14 cellular contexts compared by ENCODE assay signal in genomic region chr2:69931832-69932595, GRCh38. TPM values are rescaled to one million over a fixed set of nuclear protein-coding genes. Genes with fewer than 3 reads are reported as not detected.
DNase-seq lines count a peak whose midpoint lies in the region; ATAC-seq, FAIRE-seq and TF ChIP-seq lines count a peak whose summit lies in the region.
"Had no signal": no experiment of that assay in that cellular context is flagged by ENCODE, and none has a peak within 500 bp of the region (broad histone marks: within the 10 kb centered on the region; RNA-seq: fewer than 3 reads in every experiment).

No MANE protein-coding gene starts in this region.

- no peak overlapping the region for H2BK12ac ChIP-seq in H1 (ENCODE audit: low read depth, low read length)

- no peak overlapping the region for H4K5ac ChIP-seq in H1 (ENCODE audit: insufficient read length, low read depth, low read length)

- TF ChIP-seq RAD21 in H1 (IDR thresholded peaks at IDR 0.05 in 1 of 2, conservative IDR thresholded peaks at IDR 0.05 in 1 of 2; ENCODE audit: low read depth in 2 of 2, low read length in 2 of 2), result no peak; a peak in 1 of 4 replicates

- no peaks in the 10 kb centered on the region for H3K27me3 ChIP-seq in H1 (replicated peaks in 1 of 4; ENCODE audit: control insufficient read depth in 3 of 4, extremely low read depth in 1 of 4, insufficient read depth in 3 of 4, low read length in 3 of 4)
- H3K27me3 ChIP-seq: suprapubic skin had no signal

- H3K27ac ChIP-seq in RWPE1 (peak overlapping the region; percentile 21; the same call in 1 of the 2 replicates), H1 (ENCODE audit: low read depth, low read length) (no peak overlapping the region)
- H3K27ac ChIP-seq: SK-N-MC, suprapubic skin had no signal

- H3K9me3 ChIP-seq in H1 (ENCODE audit: insufficient read depth in 2 of 2, low read depth in 1 of 2, low read length in 1 of 2), result no peaks in the 10 kb centered on the region
- H3K9me3 ChIP-seq: suprapubic skin had no signal

- H4K20me1 ChIP-seq in H1 (replicated peaks in 1 of 2; ENCODE audit: control insufficient read depth in 1 of 2, insufficient read depth in 2 of 2, low read length in 2 of 2), result no peaks in the 10 kb centered on the region

- no peaks in the 10 kb centered on the region for H3K27me3 Mint-ChIP-seq in activated CD4-positive, alpha-beta T cell treated with anti-CD3 and anti-CD28 coated beads, Interleukin-2, amount 10 ng/mL, durations not matched to agents 24 days and 14 days
- H3K27me3 Mint-ChIP-seq in stimulated activated naive B cell treated with anti-CD40 and anti-IgM and Interleukin-4, amounts not matched to agents 10 μg/mL and 1 μg/mL and 100 μg/mL, for 72 hours, result no peaks in the 10 kb centered on the region

- H2AFZ ChIP-seq in H1 (ENCODE audit: low read length), result no peak overlapping the region

- H3K79me2 ChIP-seq in H1 (ENCODE audit: control insufficient read depth in 1 of 2, insufficient read depth in 2 of 2, low read length in 2 of 2), result no peaks in the 10 kb centered on the region

- no peak overlapping the region for H2BK15ac ChIP-seq in H1 (ENCODE audit: low read length)

- H3K4me2 ChIP-seq in H1 (ENCODE audit: insufficient read depth in 1 of 2, low read depth in 2 of 2, low read length in 2 of 2), result no peak overlapping the region

- no peak overlapping the region for H2AK5ac ChIP-seq in H1 (ENCODE audit: low read depth, low read length)

- H3K23ac ChIP-seq in H1 (ENCODE audit: insufficient read length), result no peak overlapping the region

- no peaks in the 10 kb centered on the region for H3K9me3 Mint-ChIP-seq in activated CD4-positive, alpha-beta T cell treated with anti-CD3 and anti-CD28 coated beads, Interleukin-2, amount 10 ng/mL, durations not matched to agents 24 days and 14 days
- no peaks in the 10 kb centered on the region for H3K9me3 Mint-ChIP-seq in stimulated activated naive B cell treated with anti-CD40 and anti-IgM and Interleukin-4, amounts not matched to agents 10 μg/mL and 1 μg/mL and 100 μg/mL, for 72 hours
- H3K9me3 Mint-ChIP-seq: mesothelial cell of epicardium had no signal

- H3K79me1 ChIP-seq in H1 (ENCODE audit: low read depth, low read length), result no peaks in the 10 kb centered on the region

- POLR2A ChIA-PET in RWPE1 (lab: Yijun Ruan, JAX; ENCODE audit: low non-redundant PET), result no interaction called here
- POLR2A ChIA-PET in H1 (lab: Charles Lee; ENCODE audit: partially characterized antibody), result interaction anchor here (0.7 kb wide), 1 partner anchor 108 kb away, joined by 3 read pairs; no protein-coding TSS in a partner anchor

- CTCF ChIA-PET in RWPE1 (lab: Yijun Ruan, JAX), result no interaction called here
- CTCF ChIA-PET in H1 (lab: Charles Lee; ENCODE audit: partially characterized antibody), result interaction anchor here (1.1 to 2.8 kb wide), 3 partner anchors 10 to 139 kb away, joined by 4 to 11 read pairs (median 4); no protein-coding TSS in a partner anchor

- H3K56ac ChIP-seq in H1 (replicated peaks; ENCODE audit: insufficient read length, low read depth, low read length), result no peak overlapping the region

- H3K4me1 ChIP-seq in H1 (replicated peaks in 1 of 4; ENCODE audit: control insufficient read depth in 3 of 4, insufficient read depth in 4 of 4, low read length in 3 of 4), result peaks cover 0 to 4% (median 3%) of the 10 kb centered on the region in 4 experiments; a peak in 3 of 7 replicates

- H3K18ac ChIP-seq in H1 (ENCODE audit: extremely low read depth, low read length), result no peak overlapping the region

- no peak overlapping the region for H3K14ac ChIP-seq in H1 (ENCODE audit: insufficient read length)

- H3K4me3 ChIP-seq in H1 (ENCODE audit: extremely low read depth in 1 of 4, insufficient read depth in 2 of 4, low read depth in 3 of 4, low read length in 4 of 4), result no peak overlapping the region
- H3K4me3 ChIP-seq: SK-N-MC, suprapubic skin had no signal

- ATAC-seq in stimulated activated naive B cell treated with anti-CD40 and anti-IgM and Interleukin-4, amounts not matched to agents 10 μg/mL and 1 μg/mL and 100 μg/mL, for 72 hours (replicated peaks), result no peak
- ATAC-seq in HG02571 (IDR thresholded peaks at IDR 0.05; ENCODE audit: unreplicated experiment) (no peak), GM19324 (IDR thresholded peaks at IDR 0.05; ENCODE audit: low FRiP score, unreplicated experiment) (no peak)

- no peak for TF ChIP-seq POLR2A in H1 (IDR thresholded peaks at IDR 0.05; ENCODE audit: control extremely low read depth in 1 of 2, low read depth in 2 of 2, low read length in 2 of 2)

- H4K8ac ChIP-seq in H1 (ENCODE audit: extremely low read depth, insufficient read depth, low read length), result no peak overlapping the region

- DNase-seq in activated CD4-positive, alpha-beta T cell treated with anti-CD3 and anti-CD28 coated beads, Interleukin-2, amount 10 ng/mL, durations not matched to agents 24 days and 14 days, result no peak
- DNase-seq in activated CD4-positive, alpha-beta T cell treated with anti-CD3 and anti-CD28 coated beads, Interleukin-2, amount 50 U/mL, for 1 hour, result no peak
- no peak for DNase-seq in RWPE1 (ENCODE audit: low spot score)
- no peak for DNase-seq in H1 (ENCODE audit: low read depth in 1 of 2, low spot score in 2 of 2)
- DNase-seq in stimulated activated naive B cell treated with anti-CD40 and anti-IgM and Interleukin-4, amounts not matched to agents 10 μg/mL and 1 μg/mL and 100 μg/mL, for 72 hours, result no peak
- DNase-seq in NCI-H226, result no peak
- DNase-seq: ACHN; activated CD4-positive, alpha-beta T cell treated with anti-CD3 and anti-CD28 coated beads, Interleukin-2, amount 50 U/mL, for 4 hours; NCI-H526 treated with DMSO at 0.1 percent for 48 hours had no signal

- WGBS in H1 (ENCODE audit: extremely low coverage in 1 of 2, insufficient coverage in 1 of 2, insufficient read length in 1 of 2, insufficient replicate concordance in 2 of 2, low coverage in 1 of 2, low lambda C conversion rate in 2 of 2, missing lambda C conversion rate in 1 of 2), 2 experiments, result 89% methylated on average over 7 of the region's 7 CpGs; no CpG with 5 or more reads in 1 of the 2 experiments

- TF ChIP-seq CTCF in RWPE1 (conservative IDR thresholded peaks at IDR 0.05; ENCODE audit: low read depth) (no peak), H1 (IDR thresholded peaks at IDR 0.05; ENCODE audit: control extremely low read depth in 1 of 3, insufficient read depth in 1 of 3, low read depth in 1 of 3, low read length in 3 of 3) (no peak)

- peaks cover 51% of the 10 kb centered on the region for H3K36me3 Mint-ChIP-seq in activated CD4-positive, alpha-beta T cell treated with anti-CD3 and anti-CD28 coated beads, Interleukin-2, amount 10 ng/mL, durations not matched to agents 24 days and 14 days (ENCODE audit: low read depth)
- H3K36me3 Mint-ChIP-seq in stimulated activated naive B cell treated with anti-CD40 and anti-IgM and Interleukin-4, amounts not matched to agents 10 μg/mL and 1 μg/mL and 100 μg/mL, for 72 hours, result peaks cover 28 to 40% of the 10 kb centered on the region in 2 donors

- H2BK120ac ChIP-seq in H1 (replicated peaks; ENCODE audit: low read depth, low read length), result no peak overlapping the region

- H3K9ac ChIP-seq in H1 (replicated peaks in 1 of 4; ENCODE audit: extremely low read depth in 1 of 4, low read depth in 3 of 4, low read length in 3 of 4), result no peak overlapping the region

- peaks cover 30% of the 10 kb centered on the region for H3K4me1 Mint-ChIP-seq in activated CD4-positive, alpha-beta T cell treated with anti-CD3 and anti-CD28 coated beads, Interleukin-2, amount 10 ng/mL, durations not matched to agents 24 days and 14 days
- peaks cover 16 to 29% of the 10 kb centered on the region in 2 donors for H3K4me1 Mint-ChIP-seq in stimulated activated naive B cell treated with anti-CD40 and anti-IgM and Interleukin-4, amounts not matched to agents 10 μg/mL and 1 μg/mL and 100 μg/mL, for 72 hours

- intact Hi-C loops in activated CD4-positive, alpha-beta T cell treated with anti-CD3 and anti-CD28 coated beads, Interleukin-2, amount 10 ng/mL, durations not matched to agents 24 days and 14 days (cut with micrococcal nuclease), result loop anchor here (2.0 kb wide), 1 partner anchor 17 kb away; the partner anchor contains the start of gene MXD1

- no peak for FAIRE-seq in H1 (lab: Jason Lieb, UNC)

- no peak overlapping the region for H2BK5ac ChIP-seq in H1 (ENCODE audit: low read depth, low read length)

- no peak for TF ChIP-seq EP300 in H1 (IDR thresholded peaks at IDR 0.05; ENCODE audit: borderline replicate concordance in 1 of 2, low read depth in 2 of 2, low read length in 2 of 2)

- no peaks in the 10 kb centered on the region for H3K23me2 ChIP-seq in H1 (ENCODE audit: low read depth, low read length)

- no peak overlapping the region for H2BK20ac ChIP-seq in H1 (ENCODE audit: low read length)

- H3K4me3 Mint-ChIP-seq in activated CD4-positive, alpha-beta T cell treated with anti-CD3 and anti-CD28 coated beads, Interleukin-2, amount 10 ng/mL, durations not matched to agents 24 days and 14 days, result peak overlapping the region; percentile 0
- H3K4me3 Mint-ChIP-seq in stimulated activated naive B cell treated with anti-CD40 and anti-IgM and Interleukin-4, amounts not matched to agents 10 μg/mL and 1 μg/mL and 100 μg/mL, for 72 hours, result no peak overlapping the region
- H3K4me3 Mint-ChIP-seq: mesothelial cell of epicardium had no signal

- H3K27ac Mint-ChIP-seq in activated CD4-positive, alpha-beta T cell treated with anti-CD3 and anti-CD28 coated beads, Interleukin-2, amount 10 ng/mL, durations not matched to agents 24 days and 14 days, result peak overlapping the region; percentile 82
- H3K27ac Mint-ChIP-seq in stimulated activated naive B cell treated with anti-CD40 and anti-IgM and Interleukin-4, amounts not matched to agents 10 μg/mL and 1 μg/mL and 100 μg/mL, for 72 hours, result peak overlapping the region; percentile 48
- H3K27ac Mint-ChIP-seq: mesothelial cell of epicardium had no signal

- H4K91ac ChIP-seq in H1 (replicated peaks; ENCODE audit: insufficient read length, low read length), result peak overlapping the region; percentile 31

- no peaks in the 10 kb centered on the region; a peak in 1 of 8 replicates for H3K36me3 ChIP-seq in H1 (ENCODE audit: control insufficient read depth in 2 of 4, insufficient read depth in 4 of 4, low read length in 3 of 4)

- no peak overlapping the region for H3K4ac ChIP-seq in H1 (replicated peaks; ENCODE audit: insufficient read length, low read depth, low read length)

RNA-seq across cellular contexts. Expression of gene MXD1, which starts 17.1 kb away (rescaled TPM):
- total RNA-seq in activated CD4-positive, alpha-beta T cell treated with anti-CD3 and anti-CD28 coated beads, Interleukin-2, amount 10 ng/mL, durations not matched to agents 24 days and 14 days, result 11.7 and 12.6 TPM in 2 replicates
- 2.6 TPM in 2 replicates for total RNA-seq in H1 (2021; fragmentation: NEBNext Ultra II Directional; extraction: Animal tissue kit (Norgen Biotek cat#: 25700))
- polyA plus RNA-seq in H1 (2011; rRNA removed), result 1.0 and 1.6 TPM in 2 replicates
- polyA plus RNA-seq in H1 (2011; cell fraction: cytosol; rRNA removed), result 1.3 TPM
- 1.0 TPM for polyA plus RNA-seq in H1 (2011; cell fraction: nucleus; rRNA removed)
- 0.97 to 1.6 TPM (median 1.5 TPM) in 4 replicates for polyA plus RNA-seq in H1 (2012, experiment 1 of 2)
- polyA plus RNA-seq in H1 (2012, experiment 2 of 2), result 0.16 TPM
- polyA plus RNA-seq in H1 (2013, experiment 1 of 2), result 1.6 TPM
- 1.7 TPM for polyA plus RNA-seq in H1 (2013, experiment 2 of 2)
- polyA minus RNA-seq in H1 (2011; rRNA and poly(A)+ RNA removed), result 1.4 and 1.6 TPM in 2 replicates
- 1.4 TPM for polyA minus RNA-seq in H1 (2011; cell fraction: cytosol; rRNA and poly(A)+ RNA removed)
- 2.8 TPM for polyA minus RNA-seq in H1 (2011; cell fraction: nucleus; rRNA and poly(A)+ RNA removed)

RNA-seq across cellular contexts. Expression of gene ASPRV1, which starts 29.4 kb away (rescaled TPM):
- 0.75 and 1.4 TPM in 2 replicates for total RNA-seq in activated CD4-positive, alpha-beta T cell treated with anti-CD3 and anti-CD28 coated beads, Interleukin-2, amount 10 ng/mL, durations not matched to agents 24 days and 14 days
- total RNA-seq in H1 (2021; fragmentation: NEBNext Ultra II Directional; extraction: Animal tissue kit (Norgen Biotek cat#: 25700)), result 0.86 and 0.95 TPM in 2 replicates
- polyA plus RNA-seq in H1 (2011; rRNA removed), result 0.42 and 0.59 TPM in 2 replicates
- 0.80 TPM for polyA plus RNA-seq in H1 (2011; cell fraction: cytosol; rRNA removed)
- polyA plus RNA-seq in H1 (2011; cell fraction: nucleus; rRNA removed), result 1.2 TPM
- polyA plus RNA-seq in H1 (2012, experiment 1 of 2), result 0.87 to 1.0 TPM (median 0.95 TPM) in 4 replicates
- polyA plus RNA-seq in H1 (2012, experiment 2 of 2), result 0.76 TPM
- 0.32 TPM for polyA plus RNA-seq in H1 (2013, experiment 1 of 2)
- 0.31 TPM for polyA plus RNA-seq in H1 (2013, experiment 2 of 2)
- polyA minus RNA-seq in H1 (2011; rRNA and poly(A)+ RNA removed), result 0.57 and 0.73 TPM in 2 replicates
- polyA minus RNA-seq in H1 (2011; cell fraction: cytosol; rRNA and poly(A)+ RNA removed), result 0.51 TPM
- 1.00 TPM for polyA minus RNA-seq in H1 (2011; cell fraction: nucleus; rRNA and poly(A)+ RNA removed)

RNA-seq across cellular contexts. Expression of gene SNRNP27, which starts 38.3 kb away (rescaled TPM):
- total RNA-seq in activated CD4-positive, alpha-beta T cell treated with anti-CD3 and anti-CD28 coated beads, Interleukin-2, amount 10 ng/mL, durations not matched to agents 24 days and 14 days, result 61.1 and 63.3 TPM in 2 replicates
- total RNA-seq in H1 (2021; fragmentation: NEBNext Ultra II Directional; extraction: Animal tissue kit (Norgen Biotek cat#: 25700)), result 40.5 and 40.9 TPM in 2 replicates
- polyA plus RNA-seq in H1 (2011; rRNA removed), result 10.9 and 11.1 TPM in 2 replicates
- polyA plus RNA-seq in H1 (2011; cell fraction: cytosol; rRNA removed), result 32.4 TPM
- polyA plus RNA-seq in H1 (2011; cell fraction: nucleus; rRNA removed), result 9.9 TPM
- 21.3 to 27.0 TPM (median 25.1 TPM) in 4 replicates for polyA plus RNA-seq in H1 (2012, experiment 1 of 2)
- polyA plus RNA-seq in H1 (2012, experiment 2 of 2), result 9.6 TPM
- 64.9 TPM for polyA plus RNA-seq in H1 (2013, experiment 1 of 2)
- polyA plus RNA-seq in H1 (2013, experiment 2 of 2), result 62.4 TPM
- 3.0 and 4.4 TPM in 2 replicates for polyA minus RNA-seq in H1 (2011; rRNA and poly(A)+ RNA removed)
- 12.2 TPM for polyA minus RNA-seq in H1 (2011; cell fraction: cytosol; rRNA and poly(A)+ RNA removed)
- polyA minus RNA-seq in H1 (2011; cell fraction: nucleus; rRNA and poly(A)+ RNA removed), result 11.6 TPM
